ENCODE assay signal across 13 cellular contexts in the genomic region with DNA sequence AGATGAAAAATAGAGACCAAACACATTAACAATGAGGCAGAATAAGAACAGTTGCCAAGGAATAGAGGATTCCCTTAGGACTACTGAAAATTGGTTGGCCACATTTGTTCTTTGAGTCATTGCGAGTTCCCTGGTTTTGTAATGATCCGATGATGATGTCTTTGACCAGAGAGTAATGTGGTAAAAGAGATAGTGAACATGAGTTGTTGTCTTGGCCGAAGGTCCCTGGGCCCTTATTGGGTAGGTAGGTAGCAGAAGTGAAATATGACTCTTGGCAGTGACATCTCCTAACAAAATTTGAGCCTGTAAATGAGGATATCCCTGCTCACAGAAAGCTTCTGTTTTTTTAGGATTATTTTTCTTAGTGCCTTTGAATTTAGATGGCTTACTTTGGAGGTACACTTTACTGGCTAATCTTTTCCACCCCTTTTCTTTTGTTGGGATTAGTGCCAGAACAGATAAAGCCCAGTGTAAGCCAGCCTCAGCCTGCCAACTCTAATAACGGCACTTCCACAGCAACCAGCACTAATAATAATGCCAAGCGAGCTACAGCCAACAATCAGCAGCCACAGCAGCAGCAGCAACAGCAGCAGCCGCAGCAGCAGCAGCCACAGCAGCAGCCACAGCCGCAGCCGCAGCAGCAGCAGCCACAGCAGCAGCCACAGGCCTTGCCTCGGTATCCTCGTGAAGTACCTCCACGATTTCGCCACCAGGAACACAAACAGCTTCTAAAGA. TPM values are rescaled to one million over a fixed set of nuclear protein-coding genes. Genes with fewer than 3 reads are reported as not detected.
DNase-seq lines count a peak whose midpoint lies in the region; ATAC-seq, FAIRE-seq and TF ChIP-seq lines count a peak whose summit lies in the region.
"Had no signal": no experiment of that assay in that cellular context is flagged by ENCODE, and none has a peak within 500 bp of the region (broad histone marks: within the 10 kb centered on the region; RNA-seq: fewer than 3 reads in every experiment).

No MANE protein-coding gene starts in this region.

- H2BK15ac ChIP-seq in mesenchymal stem cell (ENCODE audit: low read depth, poor library complexity, severe bottlenecking): no peak overlapping the region

- H3K4me3 ChIP-seq in esophagus muscularis mucosa (no peak overlapping the region), mesenchymal stem cell (ENCODE audit: insufficient read depth in 1 of 2, low read depth in 1 of 2, low read length in 2 of 2) (peak overlapping the region in 1 of 2 experiments; percentile 10), aorta (ENCODE audit: low read length in 2 of 2) (no peak overlapping the region)
- H3K4me3 ChIP-seq: SK-N-MC, skin epidermis had no signal

- intact Hi-C loops in esophagus muscularis mucosa (cut with DNase I): loop anchor here (5.0 kb wide), 1 partner anchor 39 kb away; no protein-coding TSS in a partner anchor
- intact Hi-C loops in aorta (cut with DNase I): loop anchor here (5.0 to 10.0 kb wide), 3 partner anchors 44 to 194 kb away; no protein-coding TSS in a partner anchor

- H3K36me3 Mint-ChIP-seq in stimulated activated naive CD8-positive, alpha-beta T cell treated with anti-CD3 and anti-CD28 coated beads, Interleukin-15, Interleukin-2, amounts not matched to agents 100 ng/mL and 50 ng/mL, for 24 hours (ENCODE audit: low read depth): peaks cover 77% of the 10 kb centered on the region

- no peak overlapping the region for H4K8ac ChIP-seq in mesenchymal stem cell (ENCODE audit: low read length)

- FAIRE-seq in GM12891 (lab: Jason Lieb, UNC): no peak

- no peak overlapping the region for H3K18ac ChIP-seq in mesenchymal stem cell (ENCODE audit: low read depth in 1 of 2, low read length in 2 of 2)

- no peaks in the 10 kb centered on the region for H3K9me3 Mint-ChIP-seq in stimulated activated naive CD8-positive, alpha-beta T cell treated with anti-CD3 and anti-CD28 coated beads, Interleukin-15, Interleukin-2, amounts not matched to agents 100 ng/mL and 50 ng/mL, for 24 hours

- peaks cover 20% of the 10 kb centered on the region for H3K79me1 ChIP-seq in mesenchymal stem cell (replicated peaks; ENCODE audit: low read length, poor library complexity, severe bottlenecking)

- H3K27me3 Mint-ChIP-seq in stimulated activated naive CD8-positive, alpha-beta T cell treated with anti-CD3 and anti-CD28 coated beads, Interleukin-15, Interleukin-2, amounts not matched to agents 100 ng/mL and 50 ng/mL, for 24 hours: no peaks in the 10 kb centered on the region

- H2BK12ac ChIP-seq in mesenchymal stem cell (ENCODE audit: low read length in 2 of 2): no peak overlapping the region

- no peak for DNase-seq in stimulated activated naive CD8-positive, alpha-beta T cell treated with anti-CD3 and anti-CD28 coated beads, Interleukin-15, Interleukin-2, amounts not matched to agents 100 U/mL and 50 U/mL, for 24 hours
- DNase-seq in esophagus muscularis mucosa (ENCODE audit: extremely low spot score): no peak
- no peak for DNase-seq in mesenchymal stem cell
- peak in 1 of 2 donors; percentile 55 for DNase-seq in aorta
- DNase-seq in NK-92 (lab: John Stamatoyannopoulos, UW; ENCODE audit: unreplicated experiment): no peak
- DNase-seq in GM12891 (ENCODE audit: insufficient read length, low spot score): no peak
- DNase-seq: AML-193, KBM-7, NCI-H2227 treated with DMSO at 0.1 percent for 48 hours had no signal

- peak overlapping the region; percentile 40 for H3K9ac ChIP-seq in mesenchymal stem cell (ENCODE audit: low read length)

- H3K27ac ChIP-seq in esophagus muscularis mucosa (replicated peaks in 1 of 4): peak overlapping the region; percentile 50 to 72 (median 60)
- H3K27ac ChIP-seq in mesenchymal stem cell (ENCODE audit: low read length, poor library complexity, severe bottlenecking): no peak overlapping the region
- H3K27ac ChIP-seq in aorta (ENCODE audit: low read depth in 1 of 2, low read length in 2 of 2): peak overlapping the region; percentile 39 to 77
- H3K27ac ChIP-seq: SK-N-MC had no signal

- TF ChIP-seq EP300 in esophagus muscularis mucosa (IDR thresholded peaks at IDR 0.05): no peak

- H3K27me3 ChIP-seq in esophagus muscularis mucosa: no peaks in the 10 kb centered on the region
- no peaks in the 10 kb centered on the region for H3K27me3 ChIP-seq in mesenchymal stem cell (ENCODE audit: control insufficient read depth in 1 of 2, insufficient read depth in 1 of 2, low read length in 2 of 2)
- no peaks in the 10 kb centered on the region for H3K27me3 ChIP-seq in aorta (ENCODE audit: control insufficient read depth in 1 of 2, insufficient read depth in 2 of 2, low read length in 1 of 2)

- H3K9me3 ChIP-seq in esophagus muscularis mucosa (no peaks in the 10 kb centered on the region), mesenchymal stem cell (ENCODE audit: control insufficient read depth, low read length) (no peaks in the 10 kb centered on the region), aorta (ENCODE audit: control insufficient read depth, low read length) (no peaks in the 10 kb centered on the region)

- TF ChIP-seq CTCF in esophagus muscularis mucosa (IDR thresholded peaks at IDR 0.05): no peak

- WGBS in esophagus muscularis mucosa: 62% methylated on average over 12 of the region's 12 CpGs
- WGBS in mesenchymal stem cell: 94% methylated on average over 12 of the region's 12 CpGs
- WGBS in aorta, 2 donors: 12 to 15% methylated on average over 12 of the region's 12 CpGs

- no peak for ATAC-seq in stimulated activated naive CD8-positive, alpha-beta T cell treated with anti-CD3 and anti-CD28 coated beads, Interleukin-15, Interleukin-2, amounts not matched to agents 100 U/mL and 50 U/mL, for 24 hours
- ATAC-seq in aorta (ENCODE audit: low FRiP score) (peak; percentile 78), HG03432 (IDR thresholded peaks at IDR 0.05; ENCODE audit: unreplicated experiment) (no peak)

- H4K91ac ChIP-seq in mesenchymal stem cell (ENCODE audit: low read length): peak overlapping the region; percentile 34

- peaks cover 23% of the 10 kb centered on the region for H3K4me1 Mint-ChIP-seq in stimulated activated naive CD8-positive, alpha-beta T cell treated with anti-CD3 and anti-CD28 coated beads, Interleukin-15, Interleukin-2, amounts not matched to agents 100 ng/mL and 50 ng/mL, for 24 hours (ENCODE audit: low read depth)

- H2BK120ac ChIP-seq in mesenchymal stem cell (ENCODE audit: low read depth, low read length): no peak overlapping the region

- H3K14ac ChIP-seq in mesenchymal stem cell (ENCODE audit: low read length in 2 of 2): peak overlapping the region in 1 of 2 experiments; percentile 81

- no peak overlapping the region for H3K4me2 ChIP-seq in mesenchymal stem cell (ENCODE audit: low read length, poor library complexity, severe bottlenecking)

- H3K4me1 ChIP-seq in esophagus muscularis mucosa: peaks cover 48 to 77% (median 72%) of the 10 kb centered on the region in 4 donors
- H3K4me1 ChIP-seq in mesenchymal stem cell (ENCODE audit: control insufficient read depth, insufficient read depth, low read depth, low read length): peaks cover 2% of the 10 kb centered on the region
- H3K4me1 ChIP-seq in aorta (ENCODE audit: control insufficient read depth in 1 of 2, insufficient read depth in 2 of 2, low read length in 2 of 2): peaks cover 2 to 26% of the 10 kb centered on the region in 2 donors

- no peak for TF ChIP-seq POLR2A in esophagus muscularis mucosa (IDR thresholded peaks at IDR 0.05; ENCODE audit: low read depth)
- no peak for TF ChIP-seq POLR2A in GM12891 (IDR thresholded peaks at IDR 0.05; ENCODE audit: low read depth, low read length)

- H3K36me3 ChIP-seq in esophagus muscularis mucosa (peaks cover 20 to 51% (median 37%) of the 10 kb centered on the region in 4 donors), mesenchymal stem cell (ENCODE audit: control insufficient read depth in 1 of 2, insufficient read depth in 2 of 2, low read depth in 1 of 2, low read length in 2 of 2) (peaks cover 13 to 61% of the 10 kb centered on the region in 2 experiments), aorta (ENCODE audit: control insufficient read depth in 1 of 2, insufficient read depth in 2 of 2, low read length in 1 of 2) (peaks cover 6 to 8% of the 10 kb centered on the region in 2 donors)

- no peak overlapping the region for H2BK5ac ChIP-seq in mesenchymal stem cell (ENCODE audit: low read depth, low read length, poor library complexity, severe bottlenecking)

- H3K4me3 Mint-ChIP-seq in stimulated activated naive CD8-positive, alpha-beta T cell treated with anti-CD3 and anti-CD28 coated beads, Interleukin-15, Interleukin-2, amounts not matched to agents 100 ng/mL and 50 ng/mL, for 24 hours: no peak overlapping the region

- H3K4ac ChIP-seq in mesenchymal stem cell (ENCODE audit: low read depth in 1 of 2, low read length in 2 of 2): no peak overlapping the region

- peak overlapping the region; percentile 9 for H3K27ac Mint-ChIP-seq in stimulated activated naive CD8-positive, alpha-beta T cell treated with anti-CD3 and anti-CD28 coated beads, Interleukin-15, Interleukin-2, amounts not matched to agents 100 ng/mL and 50 ng/mL, for 24 hours

- no peak overlapping the region for H3K23ac ChIP-seq in mesenchymal stem cell (ENCODE audit: low read length in 2 of 2)

- H2AFZ ChIP-seq in mesenchymal stem cell (ENCODE audit: low read depth, low read length): no peak overlapping the region

- H2AK5ac ChIP-seq in mesenchymal stem cell (ENCODE audit: low read length, severe bottlenecking): no peak overlapping the region

TF ChIP-seq in GM12891, 5 proteins besides CTCF, POLR2A, EP300 and RAD21:
- TF ChIP-seq POLR2AphosphoS5 (IDR thresholded peaks at IDR 0.05; ENCODE audit: low read depth, low read length) (no peak), PAX5 (IDR thresholded peaks at IDR 0.05; ENCODE audit: insufficient read depth, low read length, severe bottlenecking) (no peak), POU2F2 (IDR thresholded peaks at IDR 0.05; ENCODE audit: low read depth, low read length) (no peak), SPI1 (IDR thresholded peaks at IDR 0.05; ENCODE audit: low read depth, low read length) (no peak), TAF1 (IDR thresholded peaks at IDR 0.05; ENCODE audit: low read depth, low read length) (no peak)

RNA-seq across cellular contexts. Expression of a gene that starts 47.2 kb away (rescaled TPM):
- 10 to 100 TPM; 44.1 to 50.7 (median 46.4) TPM for total RNA-seq in esophagus muscularis mucosa
- 27.6 TPM for polyA plus RNA-seq in mesenchymal stem cell (2013, experiment 1 of 2)
- polyA plus RNA-seq in mesenchymal stem cell (2013, experiment 2 of 2): 25.0 TPM
- 10 to 100 TPM; 74.8 to 98.3 TPM for total RNA-seq in aorta
- 10 to 100 TPM in 1 of 2 donors, 1 to 10 TPM in 1; 8.8 to 29.7 TPM for polyA plus RNA-seq in aorta
- 9.6 TPM for polyA plus RNA-seq in GM12891 (2012; ENCODE audit: low read depth, missing spikeins)
